ENCODE assay signal across 8 cellular contexts in genomic region chr15:74302821-74303359, GRCh38.
DNase-seq lines count a peak whose midpoint lies in the region; ATAC-seq and TF ChIP-seq lines count a peak whose summit lies in the region.

No MANE protein-coding gene starts in this region.

- peak; percentile 31 for ATAC-seq in activated naive CD8-positive, alpha-beta T cell treated with anti-CD3 and anti-CD28 coated beads, Interleukin-2, amount 50 U/mL, for 24 hours
- ATAC-seq in GM18870 (IDR thresholded peaks at IDR 0.05; ENCODE audit: unreplicated experiment), result no peak

- no peak overlapping the region for H3K27ac Mint-ChIP-seq in activated naive CD8-positive, alpha-beta T cell treated with anti-CD3 and anti-CD28 coated beads, Interleukin-2, amount 50 U/mL, for 24 hours

- H3K9me3 Mint-ChIP-seq in activated naive CD8-positive, alpha-beta T cell treated with anti-CD3 and anti-CD28 coated beads, Interleukin-2, amount 50 U/mL, for 24 hours, result no peaks in the 10 kb centered on the region

- DNase-seq in 8988T (peak; percentile 56), NCI-H69 (lab: John Stamatoyannopoulos, UW) (peak; percentile 80), iPS-NIHi7 (ENCODE audit: extremely low spot score) (peak; percentile 81), globus pallidus (ENCODE audit: low spot score) (no peak)
- peak; percentile 59 for DNase-seq in activated naive CD8-positive, alpha-beta T cell treated with anti-CD3 and anti-CD28 coated beads, Interleukin-2, amount 50 U/mL, for 24 hours
- peak; percentile 15 for DNase-seq in stimulated activated CD8-positive, alpha-beta memory T cell treated with anti-CD3 and anti-CD28 coated beads, Interleukin-7, amount 100 ng/mL, for 24 hours (ENCODE audit: low read depth)

- H3K4me1 Mint-ChIP-seq in activated naive CD8-positive, alpha-beta T cell treated with anti-CD3 and anti-CD28 coated beads, Interleukin-2, amount 50 U/mL, for 24 hours, result no peaks in the 10 kb centered on the region

- peak; percentile 79 for TF ChIP-seq CTCF in GM12875 (IDR thresholded peaks at IDR 0.05; ENCODE audit: borderline replicate concordance, insufficient read depth, low read depth, low read length)

- peaks cover 35% of the 10 kb centered on the region for H3K27me3 Mint-ChIP-seq in activated naive CD8-positive, alpha-beta T cell treated with anti-CD3 and anti-CD28 coated beads, Interleukin-2, amount 50 U/mL, for 24 hours

- H3K4me3 ChIP-seq in GM12875 (ENCODE audit: low read depth, low read length), result no peak overlapping the region

- no peak overlapping the region for H3K4me3 Mint-ChIP-seq in activated naive CD8-positive, alpha-beta T cell treated with anti-CD3 and anti-CD28 coated beads, Interleukin-2, amount 50 U/mL, for 24 hours

- H3K36me3 Mint-ChIP-seq in activated naive CD8-positive, alpha-beta T cell treated with anti-CD3 and anti-CD28 coated beads, Interleukin-2, amount 50 U/mL, for 24 hours (ENCODE audit: low read depth), result no peaks in the 10 kb centered on the region
